Comparison of ENCODE assay signal across 1 cellular context in the genomic region with DNA sequence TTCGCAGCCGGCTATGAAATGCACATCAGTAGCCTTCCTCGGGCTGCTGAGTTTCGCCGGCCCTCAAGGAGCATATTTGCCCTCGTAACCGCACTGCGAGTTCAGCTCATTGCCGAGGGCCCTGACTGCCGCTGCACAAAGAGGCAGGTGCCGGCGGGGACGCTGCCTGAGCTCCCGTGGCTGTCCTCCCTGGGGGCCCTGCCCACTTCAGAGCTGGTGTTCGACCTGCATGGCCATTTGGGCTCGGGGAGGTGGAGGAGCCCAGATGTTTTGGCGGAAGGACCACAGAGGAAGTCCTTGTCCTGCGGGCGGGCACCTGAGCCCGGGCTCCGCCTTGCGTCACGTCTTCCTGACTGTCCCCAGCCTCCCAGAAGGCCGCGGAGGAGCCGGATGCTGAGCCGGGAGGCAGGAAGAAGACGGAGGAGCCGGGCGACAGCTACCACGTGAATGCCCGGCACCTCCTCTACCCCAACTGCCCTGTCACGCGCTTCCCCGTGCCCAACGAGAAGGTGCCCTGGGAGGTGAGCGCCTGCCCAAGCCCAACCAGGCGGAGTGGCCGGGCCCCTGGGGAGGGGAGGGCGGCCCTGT.
TF ChIP-seq lines count a peak whose summit lies in the region.

No MANE protein-coding gene starts in this region.

TF ChIP-seq in Ishikawa, 13 proteins besides CTCF, POLR2A, EP300 and RAD21 (continued from another document):
- TF ChIP-seq, protein P1, sequence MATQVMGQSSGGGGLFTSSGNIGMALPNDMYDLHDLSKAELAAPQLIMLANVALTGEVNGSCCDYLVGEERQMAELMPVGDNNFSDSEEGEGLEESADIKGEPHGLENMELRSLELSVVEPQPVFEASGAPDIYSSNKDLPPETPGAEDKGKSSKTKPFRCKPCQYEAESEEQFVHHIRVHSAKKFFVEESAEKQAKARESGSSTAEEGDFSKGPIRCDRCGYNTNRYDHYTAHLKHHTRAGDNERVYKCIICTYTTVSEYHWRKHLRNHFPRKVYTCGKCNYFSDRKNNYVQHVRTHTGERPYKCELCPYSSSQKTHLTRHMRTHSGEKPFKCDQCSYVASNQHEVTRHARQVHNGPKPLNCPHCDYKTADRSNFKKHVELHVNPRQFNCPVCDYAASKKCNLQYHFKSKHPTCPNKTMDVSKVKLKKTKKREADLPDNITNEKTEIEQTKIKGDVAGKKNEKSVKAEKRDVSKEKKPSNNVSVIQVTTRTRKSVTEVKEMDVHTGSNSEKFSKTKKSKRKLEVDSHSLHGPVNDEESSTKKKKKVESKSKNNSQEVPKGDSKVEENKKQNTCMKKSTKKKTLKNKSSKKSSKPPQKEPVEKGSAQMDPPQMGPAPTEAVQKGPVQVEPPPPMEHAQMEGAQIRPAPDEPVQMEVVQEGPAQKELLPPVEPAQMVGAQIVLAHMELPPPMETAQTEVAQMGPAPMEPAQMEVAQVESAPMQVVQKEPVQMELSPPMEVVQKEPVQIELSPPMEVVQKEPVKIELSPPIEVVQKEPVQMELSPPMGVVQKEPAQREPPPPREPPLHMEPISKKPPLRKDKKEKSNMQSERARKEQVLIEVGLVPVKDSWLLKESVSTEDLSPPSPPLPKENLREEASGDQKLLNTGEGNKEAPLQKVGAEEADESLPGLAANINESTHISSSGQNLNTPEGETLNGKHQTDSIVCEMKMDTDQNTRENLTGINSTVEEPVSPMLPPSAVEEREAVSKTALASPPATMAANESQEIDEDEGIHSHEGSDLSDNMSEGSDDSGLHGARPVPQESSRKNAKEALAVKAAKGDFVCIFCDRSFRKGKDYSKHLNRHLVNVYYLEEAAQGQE (IDR thresholded peaks at IDR 0.05; ENCODE audit: low read depth), result no peak
